In genomic region chr12:29380536-29381523, GRCh38 we compare ENCODE assay signal across 8 cellular contexts. TPM values are rescaled to one million over a fixed set of nuclear protein-coding genes. Genes with fewer than 3 reads are reported as not detected.
A peak's percentile ranks its signal among the peaks of the same experiment; 100 is the strongest.
DNase-seq lines count a peak whose midpoint lies in the region; ATAC-seq and TF ChIP-seq lines count a peak whose summit lies in the region.

A gene with protein sequence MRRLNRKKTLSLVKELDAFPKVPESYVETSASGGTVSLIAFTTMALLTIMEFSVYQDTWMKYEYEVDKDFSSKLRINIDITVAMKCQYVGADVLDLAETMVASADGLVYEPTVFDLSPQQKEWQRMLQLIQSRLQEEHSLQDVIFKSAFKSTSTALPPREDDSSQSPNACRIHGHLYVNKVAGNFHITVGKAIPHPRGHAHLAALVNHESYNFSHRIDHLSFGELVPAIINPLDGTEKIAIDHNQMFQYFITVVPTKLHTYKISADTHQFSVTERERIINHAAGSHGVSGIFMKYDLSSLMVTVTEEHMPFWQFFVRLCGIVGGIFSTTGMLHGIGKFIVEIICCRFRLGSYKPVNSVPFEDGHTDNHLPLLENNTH (minus strand): TSS chr12:29381172. CDS start chr12:29371633, 9,539 bp downstream.

- peak within 1 kb of the TSS; percentile 92 for H3K4me3 ChIP-seq in upper lobe of right lung

- H3K27me3 ChIP-seq in upper lobe of right lung = no peaks in the 10 kb centered on the region

- ATAC-seq in HG02884 (IDR thresholded peaks at IDR 0.05; ENCODE audit: unreplicated experiment) (peak; percentile 93), left cardiac atrium (peak; percentile 98), upper lobe of right lung (peak; percentile 98)

- no peaks in the 10 kb centered on the region for H3K36me3 ChIP-seq in upper lobe of right lung

- H3K4me1 ChIP-seq in upper lobe of right lung = peaks cover 14% of the 10 kb centered on the region

- no peaks in the 10 kb centered on the region for H3K9me3 Mint-ChIP-seq in T-helper 1 cell treated with Interleukin-12 subunit alpha and Interleukin-12 subunit beta and Interleukin-4 antibody, amounts not matched to agents 30 μg/mL and 1 μg/mL, for 36 hours

- H3K4me3 Mint-ChIP-seq in T-helper 1 cell treated with Interleukin-12 subunit alpha and Interleukin-12 subunit beta and Interleukin-4 antibody, amounts not matched to agents 30 μg/mL and 1 μg/mL, for 36 hours = peak within 1 kb of the TSS; percentile 95

- no peaks in the 10 kb centered on the region for H3K9me3 ChIP-seq in upper lobe of right lung

- H3K27ac ChIP-seq in upper lobe of right lung = peak within 1 kb of the TSS; percentile 92

- peak within 1 kb of the TSS; percentile 86 for H3K27ac Mint-ChIP-seq in T-helper 1 cell treated with Interleukin-12 subunit alpha and Interleukin-12 subunit beta and Interleukin-4 antibody, amounts not matched to agents 30 μg/mL and 1 μg/mL, for 36 hours

- no peaks in the 10 kb centered on the region for H3K27me3 Mint-ChIP-seq in T-helper 1 cell treated with Interleukin-12 subunit alpha and Interleukin-12 subunit beta and Interleukin-4 antibody, amounts not matched to agents 30 μg/mL and 1 μg/mL, for 36 hours (ENCODE audit: low read depth)

- peaks cover 25% of the 10 kb centered on the region for H3K4me1 Mint-ChIP-seq in T-helper 1 cell treated with Interleukin-12 subunit alpha and Interleukin-12 subunit beta and Interleukin-4 antibody, amounts not matched to agents 30 μg/mL and 1 μg/mL, for 36 hours (ENCODE audit: low read depth)

- TF ChIP-seq CTCF in GM13977 (IDR thresholded peaks at IDR 0.05; ENCODE audit: extremely low read depth, insufficient read depth, missing control alignments) = no peak
- no peak for TF ChIP-seq CTCF in upper lobe of right lung (IDR thresholded peaks at IDR 0.05)

- intact Hi-C loops in left cardiac atrium (cut with DNase I) (no loop called here), posterior vena cava (cut with DNase I) (no loop called here), upper lobe of right lung (cut with DNase I) (no loop called here)

- in situ Hi-C loops in GM13977 (cut with MboI; ENCODE audit: low pct_unique_long_range_greater_than_20kb, low sequenced_read_pairs, unreplicated experiment) = no loop called here

- peaks cover 7% of the 10 kb centered on the region for H3K36me3 Mint-ChIP-seq in T-helper 1 cell treated with Interleukin-12 subunit alpha and Interleukin-12 subunit beta and Interleukin-4 antibody, amounts not matched to agents 30 μg/mL and 1 μg/mL, for 36 hours (ENCODE audit: low read depth)

- DNase-seq in GM13977 (ENCODE audit: low spot score) (peak; percentile 89), NCI-H1694 (lab: John Stamatoyannopoulos, UW) (peak; percentile 99), amniotic stem cell (lab: John Stamatoyannopoulos, UW) (peak; percentile 98), left cardiac atrium (peak; percentile 92), posterior vena cava (ENCODE audit: low spot score) (peak; percentile 96), upper lobe of right lung (peak; percentile 92)

RNA-seq across cellular contexts. Expression of the gene that starts here (rescaled TPM):
- total RNA-seq in left cardiac atrium (10 to 100 TPM; 77.5 to 87.2 TPM), posterior vena cava (10 to 100 TPM; 79.5 to 93.4 TPM), upper lobe of right lung (64.0 TPM)

Comparison
In these comparisons a context has a peak if more than half of its experiments do, and no peak if none do; other contexts are left out.
1. Peak in every context shown above with its lines: DNase-seq, ATAC-seq, H3K4me3 ChIP-seq and H3K27ac ChIP-seq.